Comparison of ENCODE assay signal across 9 cellular contexts in the genomic region with DNA sequence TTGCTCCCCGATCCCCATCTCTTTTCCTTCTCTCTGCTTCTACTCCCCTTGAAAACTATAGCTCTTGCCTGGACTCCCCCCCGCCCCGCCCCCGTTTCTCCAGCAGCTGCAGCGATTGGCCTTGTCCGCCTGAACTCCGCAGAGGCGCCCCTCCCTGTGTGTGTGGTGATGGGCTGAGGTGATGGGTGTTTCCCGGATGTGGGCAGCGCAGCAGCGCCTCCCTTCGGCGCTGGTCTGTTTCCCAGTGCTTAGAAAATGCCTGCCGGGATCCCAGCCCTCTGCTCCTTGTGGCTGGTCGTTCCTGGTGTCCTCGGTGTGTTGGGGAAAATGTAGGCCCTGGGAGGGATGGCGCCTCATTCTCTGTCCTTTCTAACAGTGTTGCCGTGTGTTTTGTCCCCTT. TPM values are rescaled to one million over a fixed set of nuclear protein-coding genes. Genes with fewer than 3 reads are reported as not detected.
DNase-seq lines count a peak whose midpoint lies in the region; ATAC-seq and TF ChIP-seq lines count a peak whose summit lies in the region.
"Had no signal": no experiment of that assay in that cellular context is flagged by ENCODE, and none has a peak within 500 bp of the region (broad histone marks: within the 10 kb centered on the region; RNA-seq: fewer than 3 reads in every experiment).

No MANE protein-coding gene starts in this region.

- peaks cover 0 to under 1% (median 0%) of the 10 kb centered on the region in 4 donors for H3K4me1 ChIP-seq in tibial nerve

- H3K4me3 Mint-ChIP-seq in WTC11: no peak overlapping the region
- no peak overlapping the region for H3K4me3 Mint-ChIP-seq in activated CD8-positive, alpha-beta memory T cell treated with anti-CD3 and anti-CD28 coated beads, Interleukin-2, amount 10 ng/mL, durations not matched to agents 7 days and 5 days

- no peak for TF ChIP-seq POLR2A in tibial nerve (IDR thresholded peaks at IDR 0.05)

- H3K36me3 Mint-ChIP-seq in WTC11: peaks cover 13% of the 10 kb centered on the region; the same call in 1 of the 2 replicates
- H3K36me3 Mint-ChIP-seq in activated CD8-positive, alpha-beta memory T cell treated with anti-CD3 and anti-CD28 coated beads, Interleukin-2, amount 10 ng/mL, durations not matched to agents 7 days and 5 days: no peaks in the 10 kb centered on the region

- CTCF ChIA-PET in WTC11 (lab: Charles Lee): interaction anchor here (0.6 to 1.9 kb wide), 18 partner anchors 9 to 383 kb away, joined by 3 to 12 read pairs (median 6); a partner anchor contains a TSS
- CTCF ChIA-PET in activated CD8-positive, alpha-beta memory T cell treated with anti-CD3 and anti-CD28 coated beads, Interleukin-2, amount 10 ng/mL, durations not matched to agents 7 days and 5 days (lab: Charles Lee): interaction anchor here (1.7 kb wide), 1 partner anchor 91 kb away, joined by 3 read pairs; no protein-coding TSS in a partner anchor

- POLR2A ChIA-PET in WTC11 (lab: Charles Lee): no interaction called here

- peaks cover 14% of the 10 kb centered on the region for H3K4me1 Mint-ChIP-seq in WTC11
- peaks cover 9% of the 10 kb centered on the region for H3K4me1 Mint-ChIP-seq in activated CD8-positive, alpha-beta memory T cell treated with anti-CD3 and anti-CD28 coated beads, Interleukin-2, amount 10 ng/mL, durations not matched to agents 7 days and 5 days

- no peak overlapping the region for H3K27ac ChIP-seq in tibial nerve

- peak; percentile 25 for DNase-seq in COLO829 (ENCODE audit: low spot score)
- peak; percentile 71 for DNase-seq in NCI-H1092 treated with DMSO at 0.1 percent for 48 hours (lab: John Stamatoyannopoulos, UW)
- DNase-seq in WTC11 (ENCODE audit: low spot score): peak; percentile 94
- peak; percentile 90 for DNase-seq in left kidney (ENCODE audit: low read depth, low spot score)
- DNase-seq in tibial nerve (ENCODE audit: low spot score in 2 of 2): no peak
- DNase-seq in activated gamma-delta T cell treated with Interleukin-2 at 50 U/mL for 16 hours: no peak
- no peak for DNase-seq in activated CD8-positive, alpha-beta memory T cell treated with anti-CD3 and anti-CD28 coated beads, Interleukin-2, amount 10 ng/mL, durations not matched to agents 7 days and 5 days
- DNase-seq: NCI-H226 had no signal

- WGBS in tibial nerve, 2 donors: 36 to 47% methylated on average over 18 of the region's 18 CpGs

- peak; percentile 20; the same call in 1 of the 2 replicates for TF ChIP-seq CTCF in WTC11 (IDR thresholded peaks at IDR 0.05)
- no peak for TF ChIP-seq CTCF in tibial nerve (IDR thresholded peaks at IDR 0.05)

- ATAC-seq in WTC11: peak; percentile 99
- no peak for ATAC-seq in GM21447 (IDR thresholded peaks at IDR 0.05; ENCODE audit: unreplicated experiment)
- ATAC-seq in activated CD8-positive, alpha-beta memory T cell treated with anti-CD3 and anti-CD28 coated beads, Interleukin-2, amount 10 ng/mL, durations not matched to agents 7 days and 5 days: no peak

- no peaks in the 10 kb centered on the region for H3K36me3 ChIP-seq in tibial nerve

- no peaks in the 10 kb centered on the region for H3K9me3 Mint-ChIP-seq in WTC11
- H3K9me3 Mint-ChIP-seq in activated CD8-positive, alpha-beta memory T cell treated with anti-CD3 and anti-CD28 coated beads, Interleukin-2, amount 10 ng/mL, durations not matched to agents 7 days and 5 days (ENCODE audit: low read depth): no peaks in the 10 kb centered on the region

- no peak for TF ChIP-seq EP300 in tibial nerve (IDR thresholded peaks at IDR 0.05)

- H3K4me3 ChIP-seq in tibial nerve: no peak overlapping the region

- H3K27ac Mint-ChIP-seq in WTC11: peak overlapping the region; percentile 83
- no peak overlapping the region for H3K27ac Mint-ChIP-seq in activated CD8-positive, alpha-beta memory T cell treated with anti-CD3 and anti-CD28 coated beads, Interleukin-2, amount 10 ng/mL, durations not matched to agents 7 days and 5 days

- no peaks in the 10 kb centered on the region for H3K27me3 ChIP-seq in tibial nerve

- H3K27me3 Mint-ChIP-seq in WTC11 (ENCODE audit: low read depth): no peaks in the 10 kb centered on the region
- H3K27me3 Mint-ChIP-seq in activated CD8-positive, alpha-beta memory T cell treated with anti-CD3 and anti-CD28 coated beads, Interleukin-2, amount 10 ng/mL, durations not matched to agents 7 days and 5 days: no peaks in the 10 kb centered on the region

- no peaks in the 10 kb centered on the region for H3K9me3 ChIP-seq in tibial nerve

TF ChIP-seq in WTC11, 78 proteins besides CTCF, POLR2A, EP300 and RAD21:
- no peak for TF ChIP-seq ATF1 (CRISPR knock-in tag; IDR thresholded peaks at IDR 0.05)

RNA-seq across cellular contexts. Expression of a gene that starts 43.3 kb away (rescaled TPM):
- total RNA-seq in WTC11 (2021) (6.0 to 8.8 TPM (median 7.2 TPM) in 3 replicates), tibial nerve (1 to 10 TPM in 3 of 4 donors, under 1 TPM in 1; 0.44 to 3.1 (median 1.9) TPM)
- total RNA-seq in activated CD8-positive, alpha-beta memory T cell treated with anti-CD3 and anti-CD28 coated beads, Interleukin-2, amount 10 ng/mL, durations not matched to agents 7 days and 5 days: 1 to 10 TPM in 1 of 2 experiments, under 1 TPM in 1; 0.85 to 1.1 TPM

Comparison
In these comparisons a context has a peak if more than half of its experiments do, and no peak if none do; other contexts are left out.
1. DNase-seq: peak in COLO829 (single experiment), NCI-H1092 treated with DMSO at 0.1 percent for 48 hours (single experiment), WTC11 (single experiment) and left kidney (single experiment); none in tibial nerve (0 of 2), activated gamma-delta T cell treated with Interleukin-2 at 50 U/mL for 16 hours (single experiment) and activated CD8-positive, alpha-beta memory T cell treated with anti-CD3 and anti-CD28 coated beads, Interleukin-2, amount 10 ng/mL, durations not matched to agents 7 days and 5 days (single experiment).